Comparison of ENCODE assay signal across 1 cellular context in genomic region chr19:3708207-3708931, GRCh38.
A peak's percentile ranks its signal among the peaks of the same experiment; 100 is the strongest.
TF ChIP-seq lines count a peak whose summit lies in the region.

TSS of gene TJP3 (plus strand) at chr19:3708384. CDS start at chr19:3728433, 20,049 bp downstream.

TF ChIP-seq in HepG2, 621 proteins besides CTCF, POLR2A, EP300 and RAD21 (continued from another document and continues in another):
- no peak for TF ChIP-seq HNF1A (IDR thresholded peaks at IDR 0.05; ENCODE audit: low read depth)
- peak; percentile 33; the same call in 1 of the 2 replicates for TF ChIP-seq HNF1A (CRISPR knock-in tag; IDR thresholded peaks at IDR 0.05; ENCODE audit: borderline replicate concordance)
- 0 out of 2 replicates have a peak, but pooled peaks have one; percentile 35 for TF ChIP-seq ZNF629 (CRISPR knock-in tag; conservative IDR thresholded peaks at IDR 0.05)
- TF ChIP-seq NCOA1 (CRISPR knock-in tag; IDR thresholded peaks at IDR 0.05): no peak
- TF ChIP-seq AHR (CRISPR knock-in tag; IDR thresholded peaks at IDR 0.05): 0 out of 2 replicates have a peak, but pooled peaks have one; percentile 60
- peak; percentile 75 for TF ChIP-seq CEBPG (CRISPR knock-in tag; IDR thresholded peaks at IDR 0.05)
- TF ChIP-seq MAFK (conservative IDR thresholded peaks at IDR 0.05 in 1 of 2, IDR thresholded peaks at IDR 0.05 in 1 of 2; ENCODE audit: low read length in 2 of 2): no peak
- TF ChIP-seq ZBTB49 (CRISPR knock-in tag; IDR thresholded peaks at IDR 0.05; ENCODE audit: borderline replicate concordance): no peak
- TF ChIP-seq HBP1 (CRISPR knock-in tag; IDR thresholded peaks at IDR 0.05; ENCODE audit: low read depth): no peak
- TF ChIP-seq PATZ1 (CRISPR knock-in tag; IDR thresholded peaks at IDR 0.05): peak; percentile 51
- no peak for TF ChIP-seq KDM1A (CRISPR knock-in tag; IDR thresholded peaks at IDR 0.05)
- TF ChIP-seq MYC (CRISPR knock-in tag; IDR thresholded peaks at IDR 0.05; ENCODE audit: borderline replicate concordance): peak; percentile 67; the same call in 1 of the 2 replicates
- TF ChIP-seq HOXA3 (CRISPR knock-in tag; IDR thresholded peaks at IDR 0.05): peak; percentile 72
- peak; percentile 51 for TF ChIP-seq UBTF (CRISPR knock-in tag; IDR thresholded peaks at IDR 0.05)
- no peak for TF ChIP-seq ZNF557 (CRISPR knock-in tag; IDR thresholded peaks at IDR 0.05)
- TF ChIP-seq ZNF180 (CRISPR knock-in tag; IDR thresholded peaks at IDR 0.05; ENCODE audit: borderline replicate concordance, low read depth): no peak
- no peak for TF ChIP-seq MAFF (IDR thresholded peaks at IDR 0.05; ENCODE audit: low read depth, low read length)
- TF ChIP-seq ZNF296 (CRISPR knock-in tag; conservative IDR thresholded peaks at IDR 0.05): no peak; the same call in 1 of the 2 replicates
- TF ChIP-seq SAFB2 (CRISPR knock-in tag; IDR thresholded peaks at IDR 0.05; ENCODE audit: borderline replicate concordance, low read depth): no peak
- TF ChIP-seq ZNF577 (CRISPR knock-in tag; IDR thresholded peaks at IDR 0.05; ENCODE audit: borderline replicate concordance, low read depth): no peak
- no peak for TF ChIP-seq ZNF33A (CRISPR knock-in tag; IDR thresholded peaks at IDR 0.05; ENCODE audit: borderline replicate concordance)
- TF ChIP-seq ATRX (CRISPR knock-in tag; IDR thresholded peaks at IDR 0.05; ENCODE audit: borderline replicate concordance): no peak
- TF ChIP-seq ARNT (IDR thresholded peaks at IDR 0.05): no peak
- TF ChIP-seq ZNF747 (CRISPR knock-in tag; IDR thresholded peaks at IDR 0.05; ENCODE audit: borderline replicate concordance): no peak
- TF ChIP-seq MED13 (CRISPR knock-in tag; IDR thresholded peaks at IDR 0.05): no peak
- TF ChIP-seq NCOA5 (CRISPR knock-in tag; IDR thresholded peaks at IDR 0.05): no peak
- no peak for TF ChIP-seq RNF2 (conservative IDR thresholded peaks at IDR 0.05; ENCODE audit: low read depth)
- TF ChIP-seq ZNF746 (CRISPR knock-in tag; IDR thresholded peaks at IDR 0.05): peak; percentile 60; the same call in 1 of the 2 replicates
- TF ChIP-seq TEAD3 (CRISPR knock-in tag; optimal IDR thresholded peaks at IDR 0.05; ENCODE audit: borderline replicate concordance): peak; percentile 35
- peak; percentile 32; the same call in 1 of the 2 replicates for TF ChIP-seq ZNF546 (CRISPR knock-in tag; conservative IDR thresholded peaks at IDR 0.05)
- no peak for TF ChIP-seq TBL1XR1 (IDR thresholded peaks at IDR 0.05; ENCODE audit: borderline replicate concordance, low read length, partially characterized antibody)
- TF ChIP-seq TRIM24 (CRISPR knock-in tag; IDR thresholded peaks at IDR 0.05): no peak
- TF ChIP-seq MXD1 (CRISPR knock-in tag; IDR thresholded peaks at IDR 0.05): no peak
- peak; percentile 81; the same call in 1 of the 2 replicates for TF ChIP-seq ZKSCAN5 (CRISPR knock-in tag; IDR thresholded peaks at IDR 0.05)
- peak; percentile 82 for TF ChIP-seq MAX (IDR thresholded peaks at IDR 0.05)
- TF ChIP-seq POLR2G (IDR thresholded peaks at IDR 0.05; ENCODE audit: low read depth, low read length): peak; percentile 59; the same call in 1 of the 2 replicates
- peak; percentile 44; the same call in 1 of the 2 replicates for TF ChIP-seq DMAP1 (CRISPR knock-in tag; IDR thresholded peaks at IDR 0.05)
- no peak for TF ChIP-seq GLMP (CRISPR knock-in tag; IDR thresholded peaks at IDR 0.05; ENCODE audit: borderline replicate concordance)
- TF ChIP-seq ZNF543 (CRISPR knock-in tag; IDR thresholded peaks at IDR 0.05): no peak
- peak; percentile 21; the same call in 1 of the 2 replicates for TF ChIP-seq CBFB (CRISPR knock-in tag; IDR thresholded peaks at IDR 0.05)
- TF ChIP-seq GMEB1 (CRISPR knock-in tag; IDR thresholded peaks at IDR 0.05; ENCODE audit: borderline replicate concordance): 0 out of 2 replicates have a peak, but pooled peaks have one; percentile 23
- peak; percentile 34; the same call in 1 of the 2 replicates for TF ChIP-seq THRA (CRISPR knock-in tag; IDR thresholded peaks at IDR 0.05; ENCODE audit: borderline replicate concordance)
- TF ChIP-seq ZNF263 (CRISPR knock-in tag; IDR thresholded peaks at IDR 0.05): peak; percentile 28; the same call in 1 of the 2 replicates
- 0 out of 2 replicates have a peak, but pooled peaks have one; percentile 65 for TF ChIP-seq ZBTB7A (CRISPR knock-in tag; IDR thresholded peaks at IDR 0.05)
- TF ChIP-seq ZNF567 (CRISPR knock-in tag; IDR thresholded peaks at IDR 0.05; ENCODE audit: borderline replicate concordance): no peak
- TF ChIP-seq PCBP1 (IDR thresholded peaks at IDR 0.05; ENCODE audit: borderline replicate concordance, low read depth, low read length): no peak
- TF ChIP-seq ZBTB42 (CRISPR knock-in tag; IDR thresholded peaks at IDR 0.05): no peak; the same call in 1 of the 2 replicates
- peak; percentile 98 for TF ChIP-seq HNRNPL (IDR thresholded peaks at IDR 0.05; ENCODE audit: low read depth, low read length)
- TF ChIP-seq TARDBP (CRISPR knock-in tag; IDR thresholded peaks at IDR 0.05): 0 out of 2 replicates have a peak, but pooled peaks have one; percentile 42
- TF ChIP-seq ZNF317 (CRISPR knock-in tag; IDR thresholded peaks at IDR 0.05): no peak
